In genomic region chr4:182895791-182896292, GRCh38 we compare ENCODE assay signal across 1 cellular context.
A peak's percentile ranks its signal among the peaks of the same experiment; 100 is the strongest.
TF ChIP-seq lines count a peak whose summit lies in the region.

No MANE protein-coding gene starts in this region.

TF ChIP-seq in HepG2, 621 proteins besides CTCF, POLR2A, EP300 and RAD21 (continued from another document and continues in another):
- TF ChIP-seq ZNF225 (CRISPR knock-in tag; IDR thresholded peaks at IDR 0.05) (no peak), SOX6 (IDR thresholded peaks at IDR 0.05) (no peak), SOX6 (CRISPR knock-in tag; IDR thresholded peaks at IDR 0.05) (peak; percentile 89), KLF11 (CRISPR knock-in tag; IDR thresholded peaks at IDR 0.05) (no peak), KLF6 (CRISPR knock-in tag; IDR thresholded peaks at IDR 0.05) (0 out of 2 replicates have a peak, but pooled peaks have one; percentile 79), ZNF691 (CRISPR knock-in tag; IDR thresholded peaks at IDR 0.05; ENCODE audit: borderline replicate concordance, low read depth) (0 out of 2 replicates have a peak, but pooled peaks have one; percentile 18), ZNF766 (CRISPR knock-in tag; IDR thresholded peaks at IDR 0.05; ENCODE audit: borderline replicate concordance) (peak; percentile 79; the same call in 1 of the 2 replicates), NFKB2 (CRISPR knock-in tag; IDR thresholded peaks at IDR 0.05; ENCODE audit: borderline replicate concordance) (peak; percentile 51; the same call in 1 of the 2 replicates), MYPOP (CRISPR knock-in tag; IDR thresholded peaks at IDR 0.05) (peak; percentile 86; the same call in 1 of the 2 replicates), SOX5 (CRISPR knock-in tag; IDR thresholded peaks at IDR 0.05; ENCODE audit: borderline replicate concordance) (peak; percentile 90), SATB2 (CRISPR knock-in tag; IDR thresholded peaks at IDR 0.05) (peak; percentile 68; the same call in 1 of the 2 replicates), TEAD2 (CRISPR knock-in tag; IDR thresholded peaks at IDR 0.05) (no peak), ZNF652 (CRISPR knock-in tag; IDR thresholded peaks at IDR 0.05; ENCODE audit: borderline replicate concordance, low read depth) (peak; percentile 37; the same call in 1 of the 2 replicates), ZNF282 (IDR thresholded peaks at IDR 0.05; ENCODE audit: partially characterized antibody) (no peak), KDM1A (CRISPR knock-in tag; IDR thresholded peaks at IDR 0.05) (no peak), HMGXB4 (CRISPR knock-in tag; IDR thresholded peaks at IDR 0.05; ENCODE audit: borderline replicate concordance in 1 of 2, low read depth in 1 of 2) (peak; percentile 49 to 51; a peak in 2 of 4 replicates), CBX5 (CRISPR knock-in tag; IDR thresholded peaks at IDR 0.05; ENCODE audit: borderline replicate concordance) (no peak; the same call in 1 of the 2 replicates), ZNF3 (CRISPR knock-in tag; IDR thresholded peaks at IDR 0.05) (no peak), HOXA3 (CRISPR knock-in tag; IDR thresholded peaks at IDR 0.05) (peak; percentile 74), MTA3 (CRISPR knock-in tag; IDR thresholded peaks at IDR 0.05) (no peak), IRF2 (CRISPR knock-in tag; IDR thresholded peaks at IDR 0.05) (peak; percentile 88), ZFP41 (CRISPR knock-in tag; IDR thresholded peaks at IDR 0.05; ENCODE audit: borderline replicate concordance) (no peak; the same call in 1 of the 2 replicates), PAXIP1 (CRISPR knock-in tag; conservative IDR thresholded peaks at IDR 0.05) (peak; percentile 93), KDM5A (IDR thresholded peaks at IDR 0.05; ENCODE audit: borderline replicate concordance, low read length) (no peak), ZNF781 (CRISPR knock-in tag; IDR thresholded peaks at IDR 0.05; ENCODE audit: borderline replicate concordance, not compliant biosample characterization) (no peak), ZFP36 (IDR thresholded peaks at IDR 0.05; ENCODE audit: borderline replicate concordance, low read depth, low read length, partially characterized antibody) (no peak), CREM (IDR thresholded peaks at IDR 0.05) (peak; percentile 68), CREM (CRISPR knock-in tag; IDR thresholded peaks at IDR 0.05) (no peak), ZNF687 (CRISPR knock-in tag; IDR thresholded peaks at IDR 0.05) (peak; percentile 77), TFDP1 (CRISPR knock-in tag; IDR thresholded peaks at IDR 0.05; ENCODE audit: borderline replicate concordance) (peak; percentile 80; the same call in 1 of the 2 replicates), ZNF333 (CRISPR knock-in tag; IDR thresholded peaks at IDR 0.05; ENCODE audit: borderline replicate concordance) (no peak), ZNF558 (CRISPR knock-in tag; IDR thresholded peaks at IDR 0.05; ENCODE audit: borderline replicate concordance) (no peak; the same call in 1 of the 2 replicates), ESRRA (CRISPR knock-in tag; IDR thresholded peaks at IDR 0.05; ENCODE audit: low read depth) (peak; percentile 70), BRCA1 (CRISPR knock-in tag; IDR thresholded peaks at IDR 0.05) (peak; percentile 70; the same call in 1 of the 2 replicates), FOSL1 (CRISPR knock-in tag; IDR thresholded peaks at IDR 0.05; ENCODE audit: borderline replicate concordance) (no peak), KAT8 (CRISPR knock-in tag; IDR thresholded peaks at IDR 0.05) (peak; percentile 85), PAWR (CRISPR knock-in tag; IDR thresholded peaks at IDR 0.05; ENCODE audit: borderline replicate concordance) (0 out of 2 replicates have a peak, but pooled peaks have one; percentile 63), MLX (CRISPR knock-in tag; IDR thresholded peaks at IDR 0.05) (peak; percentile 84), KDM5B (CRISPR knock-in tag; IDR thresholded peaks at IDR 0.05; ENCODE audit: borderline replicate concordance) (peak; percentile 82; the same call in 1 of the 2 replicates), NR1H2 (CRISPR knock-in tag; IDR thresholded peaks at IDR 0.05; ENCODE audit: borderline replicate concordance, low read depth) (peak; percentile 85; the same call in 1 of the 2 replicates), AFF4 (CRISPR knock-in tag; IDR thresholded peaks at IDR 0.05) (no peak), MTERF4 (CRISPR knock-in tag; IDR thresholded peaks at IDR 0.05) (no peak), ETV6 (CRISPR knock-in tag; conservative IDR thresholded peaks at IDR 0.05) (no peak)
